Comparison of ENCODE assay signal across 9 cellular contexts in the genomic region with DNA sequence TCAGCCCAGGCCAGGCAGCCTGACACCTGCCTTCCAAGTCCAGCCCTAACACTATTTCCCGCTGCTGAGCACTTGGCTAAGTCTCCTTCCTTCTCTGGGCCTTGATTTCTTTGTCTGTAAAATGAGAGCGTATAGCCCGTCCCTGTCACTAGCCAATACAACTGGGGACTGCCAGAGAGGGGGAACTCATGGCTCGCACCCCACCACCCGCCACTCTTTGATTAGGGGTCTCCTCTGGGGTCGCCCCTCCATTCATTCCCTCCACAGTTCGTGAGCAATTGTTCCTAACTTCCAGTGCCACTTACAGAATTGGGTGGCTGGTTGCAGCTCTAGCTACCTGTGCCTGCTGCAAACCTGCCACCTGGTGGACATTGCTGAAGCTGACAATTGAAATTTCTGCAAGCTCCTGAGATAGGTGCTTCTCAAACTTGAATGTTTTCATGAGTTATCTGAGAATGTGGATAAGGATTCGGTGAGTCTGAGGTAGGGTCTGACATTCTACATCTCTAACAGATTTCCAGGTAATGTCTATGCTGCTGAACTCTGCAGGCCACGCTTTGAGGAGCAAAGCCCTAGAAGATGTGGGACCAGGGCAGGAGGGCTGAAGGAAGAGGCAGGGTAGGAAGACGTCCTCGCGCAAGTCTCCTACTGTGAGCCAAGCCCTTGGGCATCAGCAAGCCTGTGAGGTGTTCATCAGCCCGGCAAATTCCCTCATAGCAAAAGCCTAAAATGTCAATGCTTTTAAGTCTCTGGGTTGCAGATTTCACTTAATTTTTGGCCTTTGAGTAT. TPM values are rescaled to one million over a fixed set of nuclear protein-coding genes. Genes with fewer than 3 reads are reported as not detected.
DNase-seq lines count a peak whose midpoint lies in the region; ATAC-seq and TF ChIP-seq lines count a peak whose summit lies in the region.
"Had no signal": no experiment of that assay in that cellular context is flagged by ENCODE, and none has a peak within 500 bp of the region (broad histone marks: within the 10 kb centered on the region; RNA-seq: fewer than 3 reads in every experiment).

No MANE protein-coding gene starts in this region.

- no peaks in the 10 kb centered on the region for H3K27me3 Mint-ChIP-seq in activated T-cell treated with anti-CD3 and anti-CD28 coated beads, Interleukin-2, amount 50 U/mL, for 72 hours (ENCODE audit: low read depth)
- H3K27me3 Mint-ChIP-seq in neural crest cell (ENCODE audit: low read depth): no peaks in the 10 kb centered on the region

- H3K27me3 ChIP-seq in PC-9 (ENCODE audit: insufficient read depth, low read depth): no peaks in the 10 kb centered on the region
- no peaks in the 10 kb centered on the region for H3K27me3 ChIP-seq in testis

- no peaks in the 10 kb centered on the region for H3K79me2 ChIP-seq in PC-9 (ENCODE audit: low read depth)

- no peak overlapping the region for H2AFZ ChIP-seq in PC-9

- H3K27ac Mint-ChIP-seq in activated T-cell treated with anti-CD3 and anti-CD28 coated beads, Interleukin-2, amount 50 U/mL, for 72 hours: no peak overlapping the region
- no peak overlapping the region for H3K27ac Mint-ChIP-seq in neural crest cell (ENCODE audit: unreplicated experiment)
- H3K27ac Mint-ChIP-seq: activated naive CD8-positive, alpha-beta T cell had no signal

- H4K20me1 ChIP-seq in PC-9 (ENCODE audit: insufficient read depth): no peaks in the 10 kb centered on the region

- H3K9me3 ChIP-seq in PC-9 (ENCODE audit: insufficient read depth, low read depth) (no peaks in the 10 kb centered on the region), testis (no peaks in the 10 kb centered on the region)

- H3K4me1 ChIP-seq in PC-9 (replicated peaks; ENCODE audit: insufficient read depth): no peaks in the 10 kb centered on the region
- no peaks in the 10 kb centered on the region for H3K4me1 ChIP-seq in testis

- POLR2A ChIA-PET in PC-9 (lab: Charles Lee; ENCODE audit: unreplicated experiment): interaction anchor here (0.6 to 0.9 kb wide), 2 partner anchors 13 to 120 kb away, joined by 3 to 5 read pairs; partner anchors contain the start of gene RECK

- intact Hi-C loops in PC-9 (cut with micrococcal nuclease; ENCODE audit: unreplicated experiment): loop anchor here (1.0 to 10.0 kb wide), 5 partner anchors 68 to 233 kb away; partner anchors contain the start of genes CCIN and CLTA
- intact Hi-C loops in testis (cut with DNase I; ENCODE audit: low total_unique reads): no loop called here

- H3K36me3 Mint-ChIP-seq in activated T-cell treated with anti-CD3 and anti-CD28 coated beads, Interleukin-2, amount 50 U/mL, for 72 hours (ENCODE audit: insufficient read depth in 2 of 2): no peaks in the 10 kb centered on the region
- H3K36me3 Mint-ChIP-seq in neural crest cell (ENCODE audit: low read depth): no peaks in the 10 kb centered on the region
- H3K36me3 Mint-ChIP-seq: activated naive CD8-positive, alpha-beta T cell had no signal

- TF ChIP-seq POLR2A in testis (IDR thresholded peaks at IDR 0.05): no peak

- BruUV-seq in PC-9 (replicated peaks; lab: Mats Ljungman, UMichigan): no TSS peak

- H3K4me3 Mint-ChIP-seq in activated T-cell treated with anti-CD3 and anti-CD28 coated beads, Interleukin-2, amount 50 U/mL, for 72 hours: no peak overlapping the region
- no peak overlapping the region for H3K4me3 Mint-ChIP-seq in neural crest cell
- H3K4me3 Mint-ChIP-seq: activated naive CD8-positive, alpha-beta T cell had no signal

- H3K36me3 ChIP-seq in PC-9 (ENCODE audit: low read depth): no peaks in the 10 kb centered on the region
- H3K36me3 ChIP-seq in testis (ENCODE audit: low read depth, missing control alignments): no peaks in the 10 kb centered on the region

- H3F3A ChIP-seq in PC-9 (ENCODE audit: insufficient read depth, low read depth): no peaks in the 10 kb centered on the region

- no peaks in the 10 kb centered on the region for H3K4me1 Mint-ChIP-seq in activated T-cell treated with anti-CD3 and anti-CD28 coated beads, Interleukin-2, amount 50 U/mL, for 72 hours (ENCODE audit: low read depth)
- H3K4me1 Mint-ChIP-seq in neural crest cell: peaks cover 4% of the 10 kb centered on the region

- H3K27ac ChIP-seq in PC-9 (no peak overlapping the region), testis (no peak overlapping the region)

- ATAC-seq in activated T-cell treated with anti-CD3 and anti-CD28 coated beads, Interleukin-2, amount 50 U/mL, for 72 hours (replicated peaks in 1 of 2): peak; percentile 66 to 70
- no peak for ATAC-seq in HG02759 (IDR thresholded peaks at IDR 0.05; ENCODE audit: unreplicated experiment)

- WGBS in testis, 2 donors: 54 to 58% methylated on average over 13 of the region's 13 CpGs

- H3K9me2 ChIP-seq in PC-9 (ENCODE audit: insufficient read depth): no peaks in the 10 kb centered on the region

- no peak overlapping the region for H3K4me2 ChIP-seq in PC-9

- CTCF ChIA-PET in PC-9 (lab: Charles Lee): interaction anchor here (0.5 to 1.1 kb wide), 5 partner anchors 121 to 234 kb away, joined by 3 to 8 read pairs (median 3); partner anchors contain the start of gene SPAG8

- no peaks in the 10 kb centered on the region for H3K9me3 Mint-ChIP-seq in activated T-cell treated with anti-CD3 and anti-CD28 coated beads, Interleukin-2, amount 50 U/mL, for 72 hours
- peaks cover 5% of the 10 kb centered on the region for H3K9me3 Mint-ChIP-seq in neural crest cell

- peak; percentile 79 for TF ChIP-seq CTCF in PC-9 (conservative IDR thresholded peaks at IDR 0.05)
- peak; percentile 84 for TF ChIP-seq CTCF in fibroblast of pulmonary artery (IDR thresholded peaks at IDR 0.05; ENCODE audit: low read length, missing control alignments)
- TF ChIP-seq CTCF in neural crest cell (conservative IDR thresholded peaks at IDR 0.05): peak; percentile 90
- TF ChIP-seq CTCF in testis (IDR thresholded peaks at IDR 0.05): peak; percentile 27 to 77 (median 75)

- H3K4me3 ChIP-seq in PC-9 (no peak overlapping the region), fibroblast of pulmonary artery (replicated peaks; ENCODE audit: low read depth, low read length) (no peak overlapping the region), testis (no peak overlapping the region)

- DNase-seq in DMS53 (lab: John Stamatoyannopoulos, UW) (peak; percentile 78), HuH-7.5 (ENCODE audit: low spot score) (peak; percentile 36), PC-9 (peak; percentile 44 to 56), fibroblast of pulmonary artery (ENCODE audit: low read depth) (peak; percentile 84), neural crest cell (ENCODE audit: low read depth, low spot score) (peak; percentile 58), testis (peak; percentile 79)
- peak; percentile 65 for DNase-seq in activated T-cell treated with anti-CD3 and anti-CD28 coated beads, Interleukin-2, amount 50 U/mL, for 72 hours

RNA-seq across cellular contexts. Expression of gene RECK, which starts 13.3 kb away (rescaled TPM):
- total RNA-seq in PC-9 (2021): 2.1 and 2.5 TPM in 2 replicates
- 1 to 10 TPM; 6.3 to 6.8 TPM for total RNA-seq in activated T-cell treated with anti-CD3 and anti-CD28 coated beads, Interleukin-2, amount 50 U/mL, for 72 hours
- total RNA-seq in neural crest cell: 9.4 and 9.5 TPM in 2 replicates
- total RNA-seq in testis: 10 to 100 TPM; 10.1 to 15.4 TPM
- 17.6 TPM for polyA plus RNA-seq in testis (ENCODE audit: insufficient read depth, low read depth, low replicate concordance)
